ENCODE assay signal across 25 cellular contexts in genomic region chr6:166764473-166765233, GRCh38.
"Had no signal": no experiment of that assay in that cellular context is flagged by ENCODE, and none has a peak within 500 bp of the region (broad histone marks: within the 10 kb centered on the region; RNA-seq: fewer than 3 reads in every experiment).

No MANE protein-coding gene starts in this region.

- H3K4me1 ChIP-seq: esophagus muscularis mucosa, foreskin keratinocyte, gastroesophageal sphincter, heart left ventricle, left ventricle myocardium inferior, lower lobe of right lung, prostate gland, sigmoid colon, testis, tibial artery had no signal

- H3K79me2 ChIP-seq: hepatocyte had no signal

- H3K27ac Mint-ChIP-seq: natural killer cell; stimulated activated effector memory CD8-positive, alpha-beta T cell treated with anti-CD3 and anti-CD28 coated beads, Interleukin-12 subunit alpha, Interleukin-12 subunit beta, amount 100 ng/mL, for 72 hours; type B pancreatic cell had no signal

- H3K9me3 ChIP-seq: esophagus muscularis mucosa, gastroesophageal sphincter, heart left ventricle, left ventricle myocardium inferior, lower lobe of right lung, prostate gland, sigmoid colon, testis, tibial artery had no signal

- H3K36me3 ChIP-seq: esophagus muscularis mucosa, heart left ventricle, left ventricle myocardium inferior, lower lobe of right lung, prostate gland, sigmoid colon, tibial artery had no signal

- H3K4me3 Mint-ChIP-seq: natural killer cell; stimulated activated effector memory CD8-positive, alpha-beta T cell treated with anti-CD3 and anti-CD28 coated beads, Interleukin-12 subunit alpha, Interleukin-12 subunit beta, amount 100 ng/mL, for 72 hours; type B pancreatic cell had no signal

- H3K4me3 ChIP-seq: dorsolateral prefrontal cortex, esophagus muscularis mucosa, gastroesophageal sphincter, heart left ventricle, hepatocyte, left ventricle myocardium inferior, lower lobe of right lung, prostate gland, sigmoid colon, testis, tibial artery had no signal

- H3K9me3 Mint-ChIP-seq: natural killer cell; stimulated activated effector memory CD8-positive, alpha-beta T cell treated with anti-CD3 and anti-CD28 coated beads, Interleukin-12 subunit alpha, Interleukin-12 subunit beta, amount 100 ng/mL, for 72 hours; type B pancreatic cell had no signal

- ATAC-seq: foreskin keratinocyte; gastroesophageal sphincter; left colon; lower lobe of right lung; natural killer cell; right cardiac atrium; stimulated activated effector memory CD8-positive, alpha-beta T cell treated with anti-CD3 and anti-CD28 coated beads, Interleukin-12 subunit alpha, Interleukin-12 subunit beta, amount 100 ng/mL, for 72 hours had no signal

- FAIRE-seq: colon, endothelial cell of umbilical vein, islet of Langerhans had no signal

- H2AFZ ChIP-seq: hepatocyte had no signal

- DNase-seq: dorsolateral prefrontal cortex; effector CD4-positive, alpha-beta T cell; foreskin keratinocyte; heart left ventricle; left colon; left ventricle myocardium inferior; lower lobe of right lung; natural killer cell; right cardiac atrium; sigmoid colon; stimulated activated CD4-positive, alpha-beta T cell treated with anti-CD3 and anti-CD28 coated beads, Interleukin-2, amount 100 ng/mL, for 24 hours; stimulated activated CD4-positive, alpha-beta T cell treated with anti-CD3 and anti-CD28 coated beads, Interleukin-4, amount 100 ng/mL, for 24 hours; stimulated activated naive CD4-positive, alpha-beta T cell treated with Interleukin-2 at 50 U/mL for 16 hours; substantia nigra had no signal

- H3K27me3 ChIP-seq: dorsolateral prefrontal cortex, esophagus muscularis mucosa, gastroesophageal sphincter, hepatocyte, sigmoid colon, testis had no signal

- H3K27ac ChIP-seq: dorsolateral prefrontal cortex, esophagus muscularis mucosa, foreskin keratinocyte, gastroesophageal sphincter, heart left ventricle, hepatocyte, left ventricle myocardium inferior, lower lobe of right lung, prostate gland, sigmoid colon, testis, tibial artery had no signal

- H3K4me2 ChIP-seq: hepatocyte had no signal

- H3K36me3 Mint-ChIP-seq: natural killer cell; stimulated activated effector memory CD8-positive, alpha-beta T cell treated with anti-CD3 and anti-CD28 coated beads, Interleukin-12 subunit alpha, Interleukin-12 subunit beta, amount 100 ng/mL, for 72 hours; type B pancreatic cell had no signal
